Comparison of ENCODE assay signal across 14 cellular contexts in genomic region chr15:65873271-65873670, GRCh38.
"Had no signal": no experiment of that assay in that cellular context is flagged by ENCODE, and none has a peak within 500 bp of the region (broad histone marks: within the 10 kb centered on the region; RNA-seq: fewer than 3 reads in every experiment).

No MANE protein-coding gene starts in this region.

- DNase-seq: activated CD4-positive, alpha-beta T cell treated with anti-CD3 and anti-CD28 coated beads, Interleukin-2, amount 50 U/mL, for 1 hour; activated CD4-positive, CD25-positive, alpha-beta regulatory T cell; activated naive CD4-positive, alpha-beta T cell treated with anti-CD3 and anti-CD28 coated beads, Interleukin-2, amount 50 U/mL, for 16 hours; activated T-cell treated with anti-CD3 and anti-CD28 coated beads, Interleukin-2, amount 50 U/mL, for 1 hour; amygdala; effector CD4-positive, alpha-beta T cell; nephron progenitor cell; stimulated activated CD4-positive, alpha-beta T cell treated with anti-CD3 and anti-CD28 coated beads, Interleukin-2, amount 100 ng/mL, for 48 hours; T-helper 17 cell had no signal

- H3K9me3 Mint-ChIP-seq: memory B cell; nephron progenitor cell; stimulated activated naive CD8-positive, alpha-beta T cell treated with anti-CD3 and anti-CD28 coated beads, Interleukin-15, Interleukin-2, amounts not matched to agents 100 ng/mL and 50 ng/mL, for 24 hours had no signal

- ATAC-seq: left lobe of liver, sciatic nerve, T-helper 17 cell had no signal

- H3K4me3 ChIP-seq: thoracic aorta had no signal

- H3K27me3 Mint-ChIP-seq: memory B cell, T-helper 17 cell had no signal

- H3K9me3 ChIP-seq: thoracic aorta had no signal

- H3K4me3 Mint-ChIP-seq: memory B cell; nephron progenitor cell; stimulated activated naive CD8-positive, alpha-beta T cell treated with anti-CD3 and anti-CD28 coated beads, Interleukin-15, Interleukin-2, amounts not matched to agents 100 ng/mL and 50 ng/mL, for 24 hours; T-helper 17 cell had no signal

- H3K27ac Mint-ChIP-seq: memory B cell; nephron progenitor cell; stimulated activated naive CD8-positive, alpha-beta T cell treated with anti-CD3 and anti-CD28 coated beads, Interleukin-15, Interleukin-2, amounts not matched to agents 100 ng/mL and 50 ng/mL, for 24 hours had no signal
